In genomic region chr6:56292505-56293181, GRCh38 we compare ENCODE assay signal across 8 cellular contexts. TPM values are rescaled to one million over a fixed set of nuclear protein-coding genes. Genes with fewer than 3 reads are reported as not detected.
A peak's percentile ranks its signal among the peaks of the same experiment; 100 is the strongest.
DNase-seq lines count a peak whose midpoint lies in the region; ATAC-seq, FAIRE-seq and TF ChIP-seq lines count a peak whose summit lies in the region.

No MANE protein-coding gene starts in this region.

- no peaks in the 10 kb centered on the region for H3K4me1 ChIP-seq in kidney (ENCODE audit: control insufficient read depth in 1 of 2, insufficient read depth in 1 of 2, low read depth in 1 of 2, low read length in 2 of 2)

- FAIRE-seq in kidney (lab: Jason Lieb, UNC), result peak; percentile 67
- no peak for FAIRE-seq in urothelium cell line (lab: Jason Lieb, UNC)

- peak; percentile 45 for ATAC-seq in HG03175 (IDR thresholded peaks at IDR 0.05; ENCODE audit: unreplicated experiment)
- ATAC-seq in HG03159 (IDR thresholded peaks at IDR 0.05; ENCODE audit: unreplicated experiment), result no peak
- no peak for ATAC-seq in GM19397 (IDR thresholded peaks at IDR 0.05; ENCODE audit: unreplicated experiment)

- no peak overlapping the region for H3K9ac ChIP-seq in kidney (ENCODE audit: low read length in 2 of 2)

- intact Hi-C loops in kidney (cut with DNase I), result no loop called here

- peak; percentile 24 for TF ChIP-seq CTCF in kidney (IDR thresholded peaks at IDR 0.05; ENCODE audit: borderline replicate concordance, extremely low read depth, insufficient read depth)

- no peak overlapping the region for H3K27ac ChIP-seq in kidney (ENCODE audit: low read depth in 2 of 2, low read length in 2 of 2)

- peaks cover 0 to 2% of the 10 kb centered on the region in 2 donors for H3K9me3 ChIP-seq in kidney (ENCODE audit: control insufficient read depth in 1 of 2, low read length in 2 of 2)

- DNase-seq in DMS114 treated with DMSO at 0.1 percent for 48 hours (lab: John Stamatoyannopoulos, UW; ENCODE audit: unreplicated experiment) (peak; percentile 67), NCI-H69 (lab: John Stamatoyannopoulos, UW) (peak; percentile 83), brain pericyte (ENCODE audit: low read depth, low spot score) (peak; percentile 60), kidney (no peak), urothelium cell line (ENCODE audit: low spot score) (peak; percentile 62)

- no peak overlapping the region for H3K4me3 ChIP-seq in kidney (ENCODE audit: low read length in 2 of 2)

- H3K36me3 ChIP-seq in kidney (ENCODE audit: control insufficient read depth in 1 of 2, insufficient read depth in 2 of 2, low read length in 2 of 2), result no peaks in the 10 kb centered on the region

RNA-seq across cellular contexts. Expression of gene COL21A1, which starts 45.3 kb away (rescaled TPM):
- 3.1 TPM for total RNA-seq in kidney
- 1.6 TPM for polyA plus RNA-seq in kidney (ENCODE audit: insufficient read depth, low read depth, low replicate concordance)
